ENCODE assay signal across 24 cellular contexts in the genomic region with DNA sequence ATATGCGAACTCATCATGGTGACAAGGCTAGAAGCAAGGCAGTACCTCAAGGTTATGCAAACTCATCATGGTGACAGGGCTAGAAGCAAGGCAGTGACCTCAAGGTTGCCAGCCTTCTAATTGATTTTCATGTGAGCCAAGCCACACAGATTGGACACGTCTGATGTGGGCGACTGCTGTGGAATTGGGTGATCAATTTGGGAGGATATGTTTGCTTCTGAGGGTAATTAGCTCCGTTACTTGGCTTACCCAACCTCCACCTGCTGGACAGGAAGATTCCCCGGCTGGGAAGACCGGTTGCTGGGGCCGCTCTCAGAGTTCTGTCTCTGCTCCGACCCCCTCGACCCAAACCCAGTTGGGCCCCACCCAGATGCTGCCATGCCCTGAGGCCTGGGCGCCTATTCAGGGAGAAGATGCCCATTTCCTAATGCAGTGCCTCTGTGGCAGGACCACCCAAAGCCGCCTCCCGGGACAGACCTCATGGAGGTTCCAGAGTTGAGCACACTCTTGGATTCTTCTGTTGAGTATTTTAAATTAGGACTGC.
"Had no signal": no experiment of that assay in that cellular context is flagged by ENCODE, and none has a peak within 500 bp of the region (broad histone marks: within the 10 kb centered on the region; RNA-seq: fewer than 3 reads in every experiment).

No MANE protein-coding gene starts in this region.

- H3K4me1 Mint-ChIP-seq: immature natural killer cell had no signal

- H3K4me1 ChIP-seq: colonic mucosa, esophagus squamous epithelium, gastroesophageal sphincter, psoas muscle, stomach, transverse colon had no signal

- H3K27me3 ChIP-seq: colonic mucosa, neutrophil, ovary, stomach, transverse colon had no signal

- H3K4me3 ChIP-seq: colonic mucosa, esophagus squamous epithelium, gastroesophageal sphincter, ovary, psoas muscle, stomach, thoracic aorta, transverse colon had no signal

- H3K27ac ChIP-seq: colonic mucosa, esophagus squamous epithelium, gastroesophageal sphincter, neutrophil, ovary, psoas muscle, stomach, thoracic aorta, transverse colon had no signal

- H3K36me3 Mint-ChIP-seq: immature natural killer cell had no signal

- ATAC-seq: gastroesophageal sphincter, left cardiac atrium, left ventricle myocardium superior, psoas muscle, sciatic nerve had no signal

- DNase-seq: cerebellar nuclear complex; colonic mucosa; dermis blood vessel endothelial cell; esophagus squamous epithelium; foreskin fibroblast; glutamatergic neuron; immature natural killer cell; kidney; left cardiac atrium; left ventricle myocardium superior; mesendoderm; naive B cell; ovary; psoas muscle; retina; stimulated activated CD4-positive, alpha-beta T cell treated with anti-CD3 and anti-CD28 coated beads, Interleukin-2, amount 100 ng/mL, for 24 hours; stimulated activated naive CD4-positive, alpha-beta T cell; stomach; substantia nigra; transverse colon had no signal

- H3K36me3 ChIP-seq: colonic mucosa, esophagus squamous epithelium, gastroesophageal sphincter, neutrophil, ovary, stomach, thoracic aorta, transverse colon had no signal

- H3K9me3 ChIP-seq: colonic mucosa, neutrophil, ovary, psoas muscle, thoracic aorta had no signal

- H3K4me3 Mint-ChIP-seq: immature natural killer cell, naive B cell had no signal

- H3K27ac Mint-ChIP-seq: immature natural killer cell had no signal
